ENCODE assay signal across 8 cellular contexts in the genomic region with DNA sequence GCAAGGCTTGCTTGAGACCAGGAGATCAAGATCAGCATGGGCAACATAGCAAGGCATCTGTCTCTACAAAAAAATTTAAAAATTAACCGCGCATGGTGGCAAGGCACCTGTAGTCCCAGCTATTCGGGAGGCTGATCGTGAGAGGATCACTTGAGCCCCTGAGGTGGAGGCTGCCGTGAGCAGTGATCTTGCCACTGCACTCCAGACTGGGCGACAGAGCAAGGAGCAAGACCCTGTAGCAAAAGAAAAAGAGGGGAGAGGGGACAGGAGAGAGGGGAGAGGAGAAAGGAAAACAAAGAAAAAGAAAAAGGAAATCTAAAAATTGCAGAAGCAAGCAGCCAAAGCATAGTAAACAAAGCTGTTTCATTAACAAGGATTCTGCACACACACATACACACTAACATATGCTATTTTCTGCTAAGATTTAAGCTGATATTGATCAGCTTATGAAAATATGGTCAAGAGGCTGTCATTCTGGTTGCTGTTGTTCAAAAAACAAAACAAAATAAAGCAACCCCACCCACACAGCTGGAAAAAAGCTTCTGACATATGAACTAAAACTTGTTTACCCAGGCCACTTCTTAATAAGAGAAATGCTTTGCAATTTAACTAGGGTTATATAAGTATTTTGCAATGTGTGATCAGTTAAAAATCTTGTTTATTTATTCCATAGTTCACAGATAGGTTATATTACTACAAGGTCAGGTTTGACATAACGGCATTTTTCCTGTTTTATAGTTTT. TPM values are rescaled to one million over a fixed set of nuclear protein-coding genes. Genes with fewer than 3 reads are reported as not detected.
A peak's percentile ranks its signal among the peaks of the same experiment; 100 is the strongest.
DNase-seq lines count a peak whose midpoint lies in the region; ATAC-seq and TF ChIP-seq lines count a peak whose summit lies in the region.

No MANE protein-coding gene starts in this region.

- H3K9ac ChIP-seq in GM23248: peak overlapping the region; percentile 91

- H3K4me3 ChIP-seq in GM23248 (peak overlapping the region; percentile 88), skin epidermis (peak overlapping the region in 5 of 7 experiments; percentile 70 to 97 (median 86))

- no peaks in the 10 kb centered on the region for H3K9me2 ChIP-seq in GM23248 (ENCODE audit: insufficient read depth)

- H3F3A ChIP-seq in GM23248 (ENCODE audit: insufficient read depth): peaks cover 20% of the 10 kb centered on the region

- no peak for ATAC-seq in foreskin keratinocyte
- no peak for ATAC-seq in GM21526 (IDR thresholded peaks at IDR 0.05; ENCODE audit: low FRiP score, unreplicated experiment)

- H3K27me3 ChIP-seq in GM23248 (replicated peaks; ENCODE audit: insufficient read depth): no peaks in the 10 kb centered on the region
- no peaks in the 10 kb centered on the region for H3K27me3 ChIP-seq in foreskin keratinocyte

- no peaks in the 10 kb centered on the region for H4K20me1 ChIP-seq in GM23248 (ENCODE audit: insufficient read depth)

- no peak overlapping the region for H2AFZ ChIP-seq in GM23248

- in situ Hi-C loops in GM23248 (cut with MboI): no loop called here

- DNase-seq in GM23248 (peak; percentile 43), foreskin keratinocyte (no peak), occipital lobe (lab: John Stamatoyannopoulos, UW) (no peak)
- no peak for DNase-seq in activated CD4-positive, alpha-beta T cell treated with anti-CD3 and anti-CD28 coated beads, Interleukin-2, amount 50 U/mL, for 48 hours
- DNase-seq in stimulated activated CD4-positive, alpha-beta T cell treated with anti-CD3 and anti-CD28 coated beads, Interleukin-4, amount 100 ng/mL, for 4 hours: no peak

- 0 out of 2 replicates have a peak, but pooled peaks cover 8% of the 10 kb centered on the region for H3K4me1 ChIP-seq in GM23248 (ENCODE audit: insufficient read depth)
- H3K4me1 ChIP-seq in foreskin keratinocyte: peaks cover 7% of the 10 kb centered on the region

- TF ChIP-seq CTCF in VCaP (conservative IDR thresholded peaks at IDR 0.05): no peak
- TF ChIP-seq CTCF in foreskin keratinocyte (conservative IDR thresholded peaks at IDR 0.05): no peak

- H3K36me3 ChIP-seq in GM23248 (ENCODE audit: low read depth): no peaks in the 10 kb centered on the region

- H3K9me3 ChIP-seq in GM23248 (ENCODE audit: low read depth): no peaks in the 10 kb centered on the region

- peaks cover 67% of the 10 kb centered on the region for H3K79me2 ChIP-seq in GM23248 (ENCODE audit: insufficient read depth)

- H3K27ac ChIP-seq in GM23248: peak overlapping the region; percentile 85
- peak overlapping the region; percentile 89 for H3K27ac ChIP-seq in VCaP
- H3K27ac ChIP-seq in foreskin keratinocyte: peak overlapping the region; percentile 49
- peak overlapping the region in 16 of 21 experiments; percentile 14 to 99 (median 92) for H3K27ac ChIP-seq in skin epidermis

- H3K4me2 ChIP-seq in GM23248 (ENCODE audit: unreplicated experiment): peak overlapping the region; percentile 89

- 5% methylated on average over 7 of the region's 7 CpGs for WGBS in GM23248 (ENCODE audit: low coverage in 1 of 2, low lambda C conversion rate in 2 of 2, missing lambda C conversion rate in 2 of 2), 2 experiments

RNA-seq across cellular contexts. Expression of gene ARNT, which starts 1.8 kb away (rescaled TPM):
- 31.0 and 34.7 TPM in 2 replicates for total RNA-seq in GM23248 (2014; rRNA removed; shearing (Covaris generic))
- 30.9 and 32.8 TPM in 2 replicates for polyA plus RNA-seq in GM23248 (2016; fragmentation: Nextera tagmentation; extraction: Ambion mirVana)
- 22.7 and 24.4 TPM in 2 replicates for total RNA-seq in foreskin keratinocyte
- 6.4 and 6.7 TPM in 2 replicates for polyA plus RNA-seq in foreskin keratinocyte
- 20.0 TPM for total RNA-seq in occipital lobe

RNA-seq across cellular contexts. Expression of gene CTXND2, which starts 12.3 kb away (rescaled TPM):
- total RNA-seq in GM23248 (2014; rRNA removed; shearing (Covaris generic)): not detected in 2 replicates
- not detected in 2 replicates for polyA plus RNA-seq in GM23248 (2016; fragmentation: Nextera tagmentation; extraction: Ambion mirVana)
- total RNA-seq in foreskin keratinocyte: not detected in 2 replicates
- not detected in 2 replicates for polyA plus RNA-seq in foreskin keratinocyte
- not detected for total RNA-seq in occipital lobe

RNA-seq across cellular contexts. Expression of gene SETDB1, which starts 51.5 kb away (rescaled TPM):
- total RNA-seq in GM23248 (2014; rRNA removed; shearing (Covaris generic)): 21.4 and 30.2 TPM in 2 replicates
- polyA plus RNA-seq in GM23248 (2016; fragmentation: Nextera tagmentation; extraction: Ambion mirVana): 9.7 and 10.2 TPM in 2 replicates
- 25.4 and 28.3 TPM in 2 replicates for total RNA-seq in foreskin keratinocyte
- 11.6 and 12.7 TPM in 2 replicates for polyA plus RNA-seq in foreskin keratinocyte
- 51.5 TPM for total RNA-seq in occipital lobe
